ENCODE assay signal across 27 cellular contexts in genomic region chr12:88127099-88127498, GRCh38.
"Had no signal": no experiment of that assay in that cellular context is flagged by ENCODE, and none has a peak within 500 bp of the region (broad histone marks: within the 10 kb centered on the region; RNA-seq: fewer than 3 reads in every experiment).

No MANE protein-coding gene starts in this region.

- H3K4me3 ChIP-seq: colonic mucosa, coronary artery, dorsolateral prefrontal cortex, esophagus muscularis mucosa, esophagus squamous epithelium, gastrocnemius medialis, gastroesophageal sphincter, heart left ventricle, heart right ventricle, hepatocyte had no signal

- H3K79me2 ChIP-seq: hepatocyte had no signal

- H3K27me3 Mint-ChIP-seq: dendritic cell treated with granulocyte-macrophage colony-stimulating factor and Interleukin-4, amounts not matched to agents 40 ng/mL and 50 ng/mL, for 4 days; effector memory CD8-positive, alpha-beta T cell had no signal

- H3K27me3 ChIP-seq: colonic mucosa, dorsolateral prefrontal cortex, esophagus muscularis mucosa, esophagus squamous epithelium, foreskin keratinocyte, gastrocnemius medialis, gastroesophageal sphincter, heart left ventricle, heart right ventricle, hepatocyte had no signal

- H3K9me3 Mint-ChIP-seq: dendritic cell treated with granulocyte-macrophage colony-stimulating factor and Interleukin-4, amounts not matched to agents 40 ng/mL and 50 ng/mL, for 4 days; effector memory CD8-positive, alpha-beta T cell; endodermal cell had no signal

- H3K27ac ChIP-seq: colonic mucosa, coronary artery, dorsolateral prefrontal cortex, epithelial cell of prostate, esophagus muscularis mucosa, esophagus squamous epithelium, foreskin keratinocyte, gastrocnemius medialis, gastroesophageal sphincter, heart left ventricle, heart right ventricle, hepatocyte had no signal

- H2AFZ ChIP-seq: hepatocyte had no signal

- H3K27ac Mint-ChIP-seq: dendritic cell treated with granulocyte-macrophage colony-stimulating factor and Interleukin-4, amounts not matched to agents 40 ng/mL and 50 ng/mL, for 4 days; effector memory CD8-positive, alpha-beta T cell; endodermal cell had no signal

- ATAC-seq: effector memory CD8-positive, alpha-beta T cell; esophagus mucosa; foreskin keratinocyte; gastrocnemius medialis; gastroesophageal sphincter; heart left ventricle; heart right ventricle had no signal

- H3K4me2 ChIP-seq: hepatocyte had no signal

- DNase-seq: colonic mucosa; cortex of kidney; dermis blood vessel endothelial cell; dorsolateral prefrontal cortex; effector CD4-positive, alpha-beta T cell; effector CD8-positive, alpha-beta T cell; effector memory CD4-positive, alpha-beta T cell; effector memory CD8-positive, alpha-beta T cell; endodermal cell; erythroblast; esophagus squamous epithelium; foreskin fibroblast; foreskin keratinocyte; foreskin melanocyte; gastrocnemius medialis; glutamatergic neuron; head of caudate nucleus; heart left ventricle; heart right ventricle had no signal

- H3K4me3 Mint-ChIP-seq: dendritic cell treated with granulocyte-macrophage colony-stimulating factor and Interleukin-4, amounts not matched to agents 40 ng/mL and 50 ng/mL, for 4 days; effector memory CD8-positive, alpha-beta T cell; endodermal cell had no signal

- H3K4me1 ChIP-seq: colonic mucosa, esophagus muscularis mucosa, esophagus squamous epithelium, foreskin keratinocyte, gastroesophageal sphincter, heart left ventricle, heart right ventricle had no signal

- H3K36me3 ChIP-seq: colonic mucosa had no signal

- H3K4me1 Mint-ChIP-seq: endodermal cell had no signal

- FAIRE-seq: endothelial cell of umbilical vein had no signal

- H3K9me3 ChIP-seq: colonic mucosa, esophagus muscularis mucosa, esophagus squamous epithelium, gastrocnemius medialis, gastroesophageal sphincter, heart left ventricle, heart right ventricle had no signal
